Comparison of ENCODE assay signal across 28 cellular contexts in genomic region chr2:38237311-38237710, GRCh38.
"Had no signal": no experiment of that assay in that cellular context is flagged by ENCODE, and none has a peak within 500 bp of the region (broad histone marks: within the 10 kb centered on the region; RNA-seq: fewer than 3 reads in every experiment).

No MANE protein-coding gene starts in this region.

- H3K36me3 ChIP-seq: esophagus muscularis mucosa, heart right ventricle, left ventricle myocardium inferior, ovary, stomach, thyroid gland had no signal

- H3K9me3 Mint-ChIP-seq: activated CD4-positive, alpha-beta memory T cell treated with anti-CD3 and anti-CD28 coated beads for 36 hours; activated naive CD4-positive, alpha-beta T cell treated with anti-CD3 and anti-CD28 coated beads, Interleukin-2, amount 10 ng/mL, durations not matched to agents 7 days and 5 days; central memory CD8-positive, alpha-beta T cell; T-helper 1 cell treated with Interleukin-12 subunit alpha and Interleukin-12 subunit beta and Interleukin-4 antibody, amounts not matched to agents 30 μg/mL and 1 μg/mL, for 36 hours had no signal

- H3K27me3 ChIP-seq: esophagus muscularis mucosa, ovary, stomach, thyroid gland had no signal

- H3K4me1 ChIP-seq: esophagus muscularis mucosa, heart right ventricle, left ventricle myocardium inferior, stomach had no signal

- H3K9me3 ChIP-seq: esophagus muscularis mucosa, heart right ventricle, left ventricle myocardium inferior, ovary, stomach, thyroid gland had no signal

- DNase-seq: activated CD4-positive, alpha-beta memory T cell treated with anti-CD3 and anti-CD28 coated beads for 36 hours; activated CD4-positive, alpha-beta T cell treated with anti-CD3 and anti-CD28 coated beads, Interleukin-2, amount 10 ng/mL, durations not matched to agents 24 days and 14 days; activated CD4-positive, CD25-positive, alpha-beta regulatory T cell treated with anti-CD3 and anti-CD28 coated beads, Interleukin-2, amount 50 U/mL, for 72 hours; activated CD8-positive, alpha-beta memory T cell treated with anti-CD3 and anti-CD28 coated beads, Interleukin-2, amount 50 U/mL, for 4 hours; activated gamma-delta T cell; activated naive CD4-positive, alpha-beta T cell treated with anti-CD3 and anti-CD28 coated beads, Interleukin-2, amount 10 ng/mL, durations not matched to agents 7 days and 5 days; activated naive CD8-positive, alpha-beta T cell treated with anti-CD3 and anti-CD28 coated beads, Interleukin-2, amount 10 ng/mL, durations not matched to agents 7 days and 5 days; activated T-cell treated with anti-CD3 and anti-CD28 coated beads, Interleukin-2, amount 50 U/mL, for 1 hour; amygdala; dermis blood vessel endothelial cell; effector CD4-positive, alpha-beta T cell; foreskin melanocyte; heart right ventricle; left ventricle myocardium inferior; ovary; retina; stimulated activated CD4-positive, alpha-beta T cell treated with anti-CD3 and anti-CD28 coated beads, Interleukin-15, amount 100 ng/mL, for 24 hours; stimulated activated CD4-positive, alpha-beta T cell treated with anti-CD3 and anti-CD28 coated beads, Interleukin-2, amount 100 ng/mL, for 24 hours; stimulated activated naive B cell treated with anti-CD40 and anti-IgM and Interleukin-4, amounts not matched to agents 10 μg/mL and 1 μg/mL and 100 μg/mL, for 72 hours; stomach; T-helper 9 cell; thyroid gland had no signal

- H3K27me3 Mint-ChIP-seq: progenitor cell of endocrine pancreas had no signal

- H3K4me1 Mint-ChIP-seq: activated CD4-positive, alpha-beta T cell treated with anti-CD3 and anti-CD28 coated beads, Interleukin-2, amount 10 ng/mL, durations not matched to agents 24 days and 14 days; activated naive CD4-positive, alpha-beta T cell treated with anti-CD3 and anti-CD28 coated beads, Interleukin-2, amount 10 ng/mL, durations not matched to agents 7 days and 5 days; activated naive CD8-positive, alpha-beta T cell treated with anti-CD3 and anti-CD28 coated beads, Interleukin-2, amount 10 ng/mL, durations not matched to agents 7 days and 5 days; central memory CD8-positive, alpha-beta T cell; stimulated activated naive B cell treated with anti-CD40 and anti-IgM and Interleukin-4, amounts not matched to agents 10 μg/mL and 1 μg/mL and 100 μg/mL, for 72 hours had no signal

- H3K36me3 Mint-ChIP-seq: activated CD4-positive, alpha-beta memory T cell treated with anti-CD3 and anti-CD28 coated beads for 36 hours; activated naive CD4-positive, alpha-beta T cell treated with anti-CD3 and anti-CD28 coated beads, Interleukin-2, amount 10 ng/mL, durations not matched to agents 7 days and 5 days; activated naive CD8-positive, alpha-beta T cell treated with anti-CD3 and anti-CD28 coated beads, Interleukin-2, amount 10 ng/mL, durations not matched to agents 7 days and 5 days; stimulated activated naive B cell treated with anti-CD40 and anti-IgM and Interleukin-4, amounts not matched to agents 10 μg/mL and 1 μg/mL and 100 μg/mL, for 72 hours had no signal

- H3K4me3 Mint-ChIP-seq: activated CD4-positive, alpha-beta memory T cell treated with anti-CD3 and anti-CD28 coated beads for 36 hours; activated CD4-positive, alpha-beta T cell treated with anti-CD3 and anti-CD28 coated beads, Interleukin-2, amount 10 ng/mL, durations not matched to agents 24 days and 14 days; activated naive CD4-positive, alpha-beta T cell treated with anti-CD3 and anti-CD28 coated beads, Interleukin-2, amount 10 ng/mL, durations not matched to agents 7 days and 5 days; activated naive CD8-positive, alpha-beta T cell treated with anti-CD3 and anti-CD28 coated beads, Interleukin-2, amount 10 ng/mL, durations not matched to agents 7 days and 5 days; central memory CD8-positive, alpha-beta T cell; nephron; stimulated activated naive B cell treated with anti-CD40 and anti-IgM and Interleukin-4, amounts not matched to agents 10 μg/mL and 1 μg/mL and 100 μg/mL, for 72 hours; T-helper 1 cell treated with Interleukin-12 subunit alpha and Interleukin-12 subunit beta and Interleukin-4 antibody, amounts not matched to agents 30 μg/mL and 1 μg/mL, for 36 hours had no signal

- H3K27ac ChIP-seq: esophagus muscularis mucosa, heart right ventricle, left ventricle myocardium inferior, ovary, stomach, thyroid gland had no signal

- H3K27ac Mint-ChIP-seq: activated CD4-positive, alpha-beta memory T cell treated with anti-CD3 and anti-CD28 coated beads for 36 hours; activated CD4-positive, alpha-beta T cell treated with anti-CD3 and anti-CD28 coated beads, Interleukin-2, amount 10 ng/mL, durations not matched to agents 24 days and 14 days; activated naive CD4-positive, alpha-beta T cell treated with anti-CD3 and anti-CD28 coated beads, Interleukin-2, amount 10 ng/mL, durations not matched to agents 7 days and 5 days; activated naive CD8-positive, alpha-beta T cell treated with anti-CD3 and anti-CD28 coated beads, Interleukin-2, amount 10 ng/mL, durations not matched to agents 7 days and 5 days; nephron; progenitor cell of endocrine pancreas; stimulated activated naive B cell treated with anti-CD40 and anti-IgM and Interleukin-4, amounts not matched to agents 10 μg/mL and 1 μg/mL and 100 μg/mL, for 72 hours; T-helper 1 cell treated with Interleukin-12 subunit alpha and Interleukin-12 subunit beta and Interleukin-4 antibody, amounts not matched to agents 30 μg/mL and 1 μg/mL, for 36 hours had no signal

- H3K4me3 ChIP-seq: esophagus muscularis mucosa, heart right ventricle, left ventricle myocardium inferior, lung, ovary, stomach, thyroid gland had no signal
